Comparison of ENCODE assay signal across 1 cellular context in the genomic region with DNA sequence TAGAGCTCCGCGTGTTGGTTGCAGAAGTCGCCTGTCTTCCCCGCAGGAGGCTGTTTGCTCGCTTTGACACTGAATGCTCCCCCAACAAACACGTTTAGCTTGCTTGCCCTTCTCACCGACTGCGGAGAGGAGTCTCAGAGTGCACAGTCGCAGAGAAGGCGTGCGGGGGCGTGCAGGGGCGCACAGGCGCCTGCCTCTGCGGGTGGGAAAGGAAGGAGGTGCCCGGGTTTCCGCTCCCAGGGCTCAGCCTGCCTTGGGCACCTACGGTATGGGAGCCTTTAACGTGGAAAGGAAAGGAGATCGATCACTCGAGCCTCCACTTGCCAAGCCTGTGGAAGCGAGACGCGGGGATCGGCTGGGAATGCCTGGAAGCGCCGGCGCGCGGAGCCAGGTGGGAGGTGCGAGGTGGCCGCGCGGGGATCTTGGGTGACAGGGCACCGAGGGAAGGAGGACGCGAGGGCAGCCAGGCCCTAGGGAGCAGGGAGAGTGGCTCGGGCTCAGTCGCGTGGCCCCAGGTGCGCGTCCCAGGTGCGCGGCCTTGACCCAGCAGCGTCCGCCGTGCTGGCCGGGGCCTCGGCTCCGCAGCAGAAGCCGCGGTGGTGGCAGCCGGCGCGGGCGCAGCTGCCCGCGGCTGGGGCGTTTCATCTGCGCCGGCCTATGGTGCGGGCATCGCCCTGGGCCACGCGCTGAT.
TF ChIP-seq lines count a peak whose summit lies in the region.

Gene FAN1, plus strand, starts transcription at position 419 of the 691 bp plus-strand sequence. CDS start 749 bp downstream, outside the sequence.

TF ChIP-seq in HepG2, 621 proteins besides CTCF, POLR2A, EP300 and RAD21 (continued from another document and continues in another):
- TF ChIP-seq, protein P1, sequence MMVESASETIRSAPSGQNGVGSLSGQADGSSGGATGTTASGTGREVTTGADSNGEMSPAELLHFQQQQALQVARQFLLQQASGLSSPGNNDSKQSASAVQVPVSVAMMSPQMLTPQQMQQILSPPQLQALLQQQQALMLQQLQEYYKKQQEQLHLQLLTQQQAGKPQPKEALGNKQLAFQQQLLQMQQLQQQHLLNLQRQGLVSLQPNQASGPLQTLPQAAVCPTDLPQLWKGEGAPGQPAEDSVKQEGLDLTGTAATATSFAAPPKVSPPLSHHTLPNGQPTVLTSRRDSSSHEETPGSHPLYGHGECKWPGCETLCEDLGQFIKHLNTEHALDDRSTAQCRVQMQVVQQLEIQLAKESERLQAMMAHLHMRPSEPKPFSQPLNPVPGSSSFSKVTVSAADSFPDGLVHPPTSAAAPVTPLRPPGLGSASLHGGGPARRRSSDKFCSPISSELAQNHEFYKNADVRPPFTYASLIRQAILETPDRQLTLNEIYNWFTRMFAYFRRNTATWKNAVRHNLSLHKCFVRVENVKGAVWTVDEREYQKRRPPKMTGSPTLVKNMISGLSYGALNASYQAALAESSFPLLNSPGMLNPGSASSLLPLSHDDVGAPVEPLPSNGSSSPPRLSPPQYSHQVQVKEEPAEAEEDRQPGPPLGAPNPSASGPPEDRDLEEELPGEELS (CRISPR knock-in tag; IDR thresholded peaks at IDR 0.05), result peak; percentile 69; the same call in 1 of the 2 replicates
- TF ChIP-seq, protein P2, sequence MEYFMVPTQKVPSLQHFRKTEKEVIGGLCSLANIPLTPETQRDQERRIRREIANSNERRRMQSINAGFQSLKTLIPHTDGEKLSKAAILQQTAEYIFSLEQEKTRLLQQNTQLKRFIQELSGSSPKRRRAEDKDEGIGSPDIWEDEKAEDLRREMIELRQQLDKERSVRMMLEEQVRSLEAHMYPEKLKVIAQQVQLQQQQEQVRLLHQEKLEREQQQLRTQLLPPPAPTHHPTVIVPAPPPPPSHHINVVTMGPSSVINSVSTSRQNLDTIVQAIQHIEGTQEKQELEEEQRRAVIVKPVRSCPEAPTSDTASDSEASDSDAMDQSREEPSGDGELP (IDR thresholded peaks at IDR 0.05; ENCODE audit: borderline replicate concordance, low read depth), result peak; percentile 77; the same call in 1 of the 2 replicates
- TF ChIP-seq UBTF (CRISPR knock-in tag; IDR thresholded peaks at IDR 0.05) (peak; percentile 93), NPAS2 (CRISPR knock-in tag; IDR thresholded peaks at IDR 0.05; ENCODE audit: borderline replicate concordance) (no peak), SOX5 (CRISPR knock-in tag; IDR thresholded peaks at IDR 0.05; ENCODE audit: borderline replicate concordance) (peak; percentile 45; the same call in 1 of the 2 replicates), ZNF784 (CRISPR knock-in tag; IDR thresholded peaks at IDR 0.05; ENCODE audit: borderline replicate concordance) (peak; percentile 99), HDAC2 (CRISPR knock-in tag; IDR thresholded peaks at IDR 0.05) (peak; percentile 76), JARID2 (CRISPR knock-in tag; IDR thresholded peaks at IDR 0.05; ENCODE audit: insufficient replicate concordance) (peak; percentile 83), FOXM1 (CRISPR knock-in tag; IDR thresholded peaks at IDR 0.05) (no peak), SIX4 (CRISPR knock-in tag; IDR thresholded peaks at IDR 0.05) (peak; percentile 78; the same call in 1 of the 2 replicates), MIER3 (CRISPR knock-in tag; IDR thresholded peaks at IDR 0.05; ENCODE audit: borderline replicate concordance) (peak; percentile 69; the same call in 1 of the 2 replicates), NCOA2 (CRISPR knock-in tag; IDR thresholded peaks at IDR 0.05) (peak; percentile 52), KLF12 (CRISPR knock-in tag; IDR thresholded peaks at IDR 0.05; ENCODE audit: borderline replicate concordance) (peak; percentile 71; the same call in 1 of the 2 replicates), BCL3 (CRISPR knock-in tag; IDR thresholded peaks at IDR 0.05) (no peak; the same call in 1 of the 2 replicates), FOSL1 (CRISPR knock-in tag; IDR thresholded peaks at IDR 0.05; ENCODE audit: borderline replicate concordance) (peak; percentile 22; the same call in 1 of the 2 replicates), EEA1 (CRISPR knock-in tag; IDR thresholded peaks at IDR 0.05; ENCODE audit: borderline replicate concordance) (peak; percentile 66; the same call in 1 of the 2 replicates), CENPT (CRISPR knock-in tag; IDR thresholded peaks at IDR 0.05; ENCODE audit: low read depth) (peak; percentile 66; the same call in 1 of the 2 replicates), ZNF773 (CRISPR knock-in tag; IDR thresholded peaks at IDR 0.05; ENCODE audit: borderline replicate concordance) (peak; percentile 30; the same call in 1 of the 2 replicates), TARDBP (CRISPR knock-in tag; IDR thresholded peaks at IDR 0.05) (peak; percentile 56; the same call in 1 of the 2 replicates), ZNF468 (CRISPR knock-in tag; IDR thresholded peaks at IDR 0.05) (0 out of 2 replicates have a peak, but pooled peaks have one; percentile 53), ZBTB4 (CRISPR knock-in tag; IDR thresholded peaks at IDR 0.05; ENCODE audit: borderline replicate concordance) (peak; percentile 88; the same call in 1 of the 2 replicates), ZNF333 (CRISPR knock-in tag; IDR thresholded peaks at IDR 0.05; ENCODE audit: borderline replicate concordance) (peak; percentile 93), HCFC1 (IDR thresholded peaks at IDR 0.05; ENCODE audit: low read depth, low read length) (peak; percentile 52), ZNF460 (CRISPR knock-in tag; IDR thresholded peaks at IDR 0.05; ENCODE audit: borderline replicate concordance) (no peak), POLR2AphosphoS5 (IDR thresholded peaks at IDR 0.05; ENCODE audit: low read depth, low read length) (peak; percentile 78), HDAC1 (CRISPR knock-in tag; IDR thresholded peaks at IDR 0.05) (peak; percentile 90), TSC22D2 (CRISPR knock-in tag; IDR thresholded peaks at IDR 0.05; ENCODE audit: borderline replicate concordance) (peak; percentile 50)
- TF ChIP-seq, protein P3, sequence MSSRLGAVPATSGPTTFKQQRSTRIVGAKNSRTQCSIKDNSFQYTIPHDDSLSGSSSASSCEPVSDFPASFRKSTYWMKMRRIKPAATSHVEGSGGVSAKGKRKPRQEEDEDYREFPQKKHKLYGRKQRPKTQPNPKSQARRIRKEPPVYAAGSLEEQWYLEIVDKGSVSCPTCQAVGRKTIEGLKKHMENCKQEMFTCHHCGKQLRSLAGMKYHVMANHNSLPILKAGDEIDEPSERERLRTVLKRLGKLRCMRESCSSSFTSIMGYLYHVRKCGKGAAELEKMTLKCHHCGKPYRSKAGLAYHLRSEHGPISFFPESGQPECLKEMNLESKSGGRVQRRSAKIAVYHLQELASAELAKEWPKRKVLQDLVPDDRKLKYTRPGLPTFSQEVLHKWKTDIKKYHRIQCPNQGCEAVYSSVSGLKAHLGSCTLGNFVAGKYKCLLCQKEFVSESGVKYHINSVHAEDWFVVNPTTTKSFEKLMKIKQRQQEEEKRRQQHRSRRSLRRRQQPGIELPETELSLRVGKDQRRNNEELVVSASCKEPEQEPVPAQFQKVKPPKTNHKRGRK (CRISPR knock-in tag; IDR thresholded peaks at IDR 0.05), result no peak
- TF ChIP-seq, protein P4, sequence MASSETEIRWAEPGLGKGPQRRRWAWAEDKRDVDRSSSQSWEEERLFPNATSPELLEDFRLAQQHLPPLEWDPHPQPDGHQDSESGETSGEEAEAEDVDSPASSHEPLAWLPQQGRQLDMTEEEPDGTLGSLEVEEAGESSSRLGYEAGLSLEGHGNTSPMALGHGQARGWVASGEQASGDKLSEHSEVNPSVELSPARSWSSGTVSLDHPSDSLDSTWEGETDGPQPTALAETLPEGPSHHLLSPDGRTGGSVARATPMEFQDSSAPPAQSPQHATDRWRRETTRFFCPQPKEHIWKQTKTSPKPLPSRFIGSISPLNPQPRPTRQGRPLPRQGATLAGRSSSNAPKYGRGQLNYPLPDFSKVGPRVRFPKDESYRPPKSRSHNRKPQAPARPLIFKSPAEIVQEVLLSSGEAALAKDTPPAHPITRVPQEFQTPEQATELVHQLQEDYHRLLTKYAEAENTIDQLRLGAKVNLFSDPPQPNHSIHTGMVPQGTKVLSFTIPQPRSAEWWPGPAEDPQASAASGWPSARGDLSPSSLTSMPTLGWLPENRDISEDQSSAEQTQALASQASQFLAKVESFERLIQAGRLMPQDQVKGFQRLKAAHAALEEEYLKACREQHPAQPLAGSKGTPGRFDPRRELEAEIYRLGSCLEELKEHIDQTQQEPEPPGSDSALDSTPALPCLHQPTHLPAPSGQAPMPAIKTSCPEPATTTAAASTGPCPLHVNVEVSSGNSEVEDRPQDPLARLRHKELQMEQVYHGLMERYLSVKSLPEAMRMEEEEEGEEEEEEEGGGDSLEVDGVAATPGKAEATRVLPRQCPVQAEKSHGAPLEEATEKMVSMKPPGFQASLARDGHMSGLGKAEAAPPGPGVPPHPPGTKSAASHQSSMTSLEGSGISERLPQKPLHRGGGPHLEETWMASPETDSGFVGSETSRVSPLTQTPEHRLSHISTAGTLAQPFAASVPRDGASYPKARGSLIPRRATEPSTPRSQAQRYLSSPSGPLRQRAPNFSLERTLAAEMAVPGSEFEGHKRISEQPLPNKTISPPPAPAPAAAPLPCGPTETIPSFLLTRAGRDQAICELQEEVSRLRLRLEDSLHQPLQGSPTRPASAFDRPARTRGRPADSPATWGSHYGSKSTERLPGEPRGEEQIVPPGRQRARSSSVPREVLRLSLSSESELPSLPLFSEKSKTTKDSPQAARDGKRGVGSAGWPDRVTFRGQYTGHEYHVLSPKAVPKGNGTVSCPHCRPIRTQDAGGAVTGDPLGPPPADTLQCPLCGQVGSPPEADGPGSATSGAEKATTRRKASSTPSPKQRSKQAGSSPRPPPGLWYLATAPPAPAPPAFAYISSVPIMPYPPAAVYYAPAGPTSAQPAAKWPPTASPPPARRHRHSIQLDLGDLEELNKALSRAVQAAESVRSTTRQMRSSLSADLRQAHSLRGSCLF (CRISPR knock-in tag; IDR thresholded peaks at IDR 0.05; ENCODE audit: borderline replicate concordance), result no peak
- TF ChIP-seq, protein P5, sequence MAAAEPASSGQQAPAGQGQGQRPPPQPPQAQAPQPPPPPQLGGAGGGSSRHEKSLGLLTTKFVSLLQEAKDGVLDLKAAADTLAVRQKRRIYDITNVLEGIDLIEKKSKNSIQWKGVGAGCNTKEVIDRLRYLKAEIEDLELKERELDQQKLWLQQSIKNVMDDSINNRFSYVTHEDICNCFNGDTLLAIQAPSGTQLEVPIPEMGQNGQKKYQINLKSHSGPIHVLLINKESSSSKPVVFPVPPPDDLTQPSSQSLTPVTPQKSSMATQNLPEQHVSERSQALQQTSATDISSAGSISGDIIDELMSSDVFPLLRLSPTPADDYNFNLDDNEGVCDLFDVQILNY (CRISPR knock-in tag; conservative IDR thresholded peaks at IDR 0.05), result peak; percentile 62; the same call in 1 of the 2 replicates
- TF ChIP-seq, protein P6, sequence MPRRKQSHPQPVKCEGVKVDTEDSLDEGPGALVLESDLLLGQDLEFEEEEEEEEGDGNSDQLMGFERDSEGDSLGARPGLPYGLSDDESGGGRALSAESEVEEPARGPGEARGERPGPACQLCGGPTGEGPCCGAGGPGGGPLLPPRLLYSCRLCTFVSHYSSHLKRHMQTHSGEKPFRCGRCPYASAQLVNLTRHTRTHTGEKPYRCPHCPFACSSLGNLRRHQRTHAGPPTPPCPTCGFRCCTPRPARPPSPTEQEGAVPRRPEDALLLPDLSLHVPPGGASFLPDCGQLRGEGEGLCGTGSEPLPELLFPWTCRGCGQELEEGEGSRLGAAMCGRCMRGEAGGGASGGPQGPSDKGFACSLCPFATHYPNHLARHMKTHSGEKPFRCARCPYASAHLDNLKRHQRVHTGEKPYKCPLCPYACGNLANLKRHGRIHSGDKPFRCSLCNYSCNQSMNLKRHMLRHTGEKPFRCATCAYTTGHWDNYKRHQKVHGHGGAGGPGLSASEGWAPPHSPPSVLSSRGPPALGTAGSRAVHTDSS (CRISPR knock-in tag; conservative IDR thresholded peaks at IDR 0.05), result no peak
